Comparison of ENCODE assay signal across 21 cellular contexts in the genomic region with DNA sequence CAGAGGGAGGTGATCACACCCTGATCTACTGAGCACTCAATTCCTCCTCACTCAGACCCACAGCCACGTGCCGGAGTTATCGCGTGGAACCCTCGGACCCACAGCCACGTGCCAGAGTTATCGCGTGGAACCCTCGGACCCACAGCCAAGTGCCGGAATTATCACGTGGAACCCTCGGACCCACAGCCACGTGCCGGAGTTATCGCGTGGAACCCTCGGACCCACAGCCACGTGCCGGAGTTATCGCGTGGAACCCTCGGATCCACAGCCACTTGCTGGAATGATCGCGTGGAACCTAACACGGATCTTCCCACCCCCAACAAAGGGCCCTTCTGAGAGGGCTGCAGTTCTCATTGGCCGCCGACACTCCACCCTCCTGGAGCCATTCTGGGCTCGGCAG.
"Had no signal": no experiment of that assay in that cellular context is flagged by ENCODE, and none has a peak within 500 bp of the region (broad histone marks: within the 10 kb centered on the region; RNA-seq: fewer than 3 reads in every experiment).

No MANE protein-coding gene starts in this region.

- H3K9me3 ChIP-seq: esophagus muscularis mucosa, gastroesophageal sphincter, heart right ventricle, left lung, lower lobe of right lung, mucosa of descending colon had no signal

- H3K36me3 ChIP-seq: esophagus muscularis mucosa, gastroesophageal sphincter, heart right ventricle, left lung, lower lobe of right lung had no signal

- ATAC-seq: foreskin keratinocyte, gastroesophageal sphincter, heart right ventricle, left cardiac atrium, left ventricle myocardium superior, mucosa of descending colon had no signal

- H3K27ac ChIP-seq: coronary artery, dorsolateral prefrontal cortex, esophagus muscularis mucosa, foreskin keratinocyte, gastroesophageal sphincter, heart right ventricle, left lung, lower lobe of right lung had no signal

- FAIRE-seq: colon, endothelial cell of umbilical vein, frontal cortex, islet of Langerhans, keratinocyte had no signal

- H3K4me1 ChIP-seq: esophagus muscularis mucosa, foreskin keratinocyte, gastroesophageal sphincter, heart right ventricle, left lung, lower lobe of right lung had no signal

- H3K4me3 ChIP-seq: coronary artery, dorsolateral prefrontal cortex, esophagus muscularis mucosa, gastroesophageal sphincter, heart right ventricle, left lung, lower lobe of right lung, mucosa of descending colon had no signal

- DNase-seq: dermis blood vessel endothelial cell; dorsolateral prefrontal cortex; effector CD4-positive, alpha-beta T cell; effector memory CD4-positive, alpha-beta T cell; foreskin keratinocyte; heart right ventricle; hippocampal formation; left cardiac atrium; lower lobe of right lung; mesenchymal stem cell; mucosa of descending colon had no signal

- H3K27me3 ChIP-seq: dorsolateral prefrontal cortex had no signal
